6 cellular contexts compared by ENCODE assay signal in genomic region chr3:51900043-51900442, GRCh38. TPM values are rescaled to one million over a fixed set of nuclear protein-coding genes. Genes with fewer than 3 reads are reported as not detected.
"Had no signal": no experiment of that assay in that cellular context is flagged by ENCODE, and none has a peak within 500 bp of the region (broad histone marks: within the 10 kb centered on the region; RNA-seq: fewer than 3 reads in every experiment).

No MANE protein-coding gene starts in this region.

RNA-seq across cellular contexts. Expression of gene IQCF1, which starts 3.1 kb away (rescaled TPM):
- total RNA-seq: GM23248, H4, H7, HFFc6, IMR-90, K562 had no signal

RNA-seq across cellular contexts. Expression of gene IQCF5, which starts 24.6 kb away (rescaled TPM):
- total RNA-seq: GM23248, H4, H7, HFFc6, IMR-90, K562 had no signal

RNA-seq across cellular contexts. Expression of gene IQCF2, which starts 38.6 kb away (rescaled TPM):
- total RNA-seq: GM23248, H4, H7, HFFc6, IMR-90, K562 had no signal
